In the genomic region with DNA sequence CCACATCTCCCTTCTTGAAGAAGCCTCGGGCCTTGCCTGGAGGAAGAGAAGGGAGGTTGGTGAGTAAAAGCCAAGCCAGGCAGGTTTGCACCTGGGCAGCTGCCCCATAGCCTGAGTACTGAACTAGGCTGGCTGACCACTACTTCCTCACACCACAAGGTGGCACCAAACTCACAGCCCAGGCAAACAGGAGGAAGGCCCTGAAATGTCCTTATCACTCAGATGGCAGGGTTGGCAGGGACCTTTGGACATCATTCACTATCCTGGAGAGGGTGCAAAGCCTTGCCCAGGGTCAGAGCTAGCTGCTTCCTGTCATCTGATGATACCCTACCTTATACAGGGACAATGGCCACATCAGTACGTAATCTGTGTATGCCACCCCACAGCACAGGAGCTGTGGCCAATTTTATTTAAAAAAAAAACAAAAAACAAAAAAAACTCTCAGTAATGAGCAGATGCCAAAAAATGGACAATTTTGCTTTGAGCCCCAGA, we compare ENCODE assay signal across 8 cellular contexts. TPM values are rescaled to one million over a fixed set of nuclear protein-coding genes. Genes with fewer than 3 reads are reported as not detected.
DNase-seq lines count a peak whose midpoint lies in the region; ATAC-seq and TF ChIP-seq lines count a peak whose summit lies in the region.

No MANE protein-coding gene starts in this region.

- no peak overlapping the region for H3K4me3 ChIP-seq in OCI-LY7 (ENCODE audit: low read depth, low read length, poor library complexity, severe bottlenecking)
- no peak overlapping the region for H3K4me3 ChIP-seq in naive thymus-derived CD4-positive, alpha-beta T cell (ENCODE audit: low read length)

- no peaks in the 10 kb centered on the region for H3K79me2 ChIP-seq in OCI-LY7 (ENCODE audit: insufficient read depth, low read depth, low read length)

- H3K9me2 ChIP-seq in OCI-LY7 (ENCODE audit: insufficient read depth, low read length) = no peaks in the 10 kb centered on the region

- ATAC-seq in HG03378 (IDR thresholded peaks at IDR 0.05; ENCODE audit: unreplicated experiment) (peak; percentile 50), esophagus mucosa (peak; percentile 51), HG03571 (IDR thresholded peaks at IDR 0.05; ENCODE audit: unreplicated experiment) (no peak)
- peak; percentile 83 for ATAC-seq in naive thymus-derived CD4-positive, alpha-beta T cell
- ATAC-seq in stimulated activated naive B cell treated with anti-CD40 and anti-IgM and Interleukin-4, amounts not matched to agents 10 μg/mL and 1 μg/mL and 100 μg/mL, for 72 hours (replicated peaks) = peak; percentile 54 to 59

- H4K20me1 ChIP-seq in OCI-LY7 (ENCODE audit: insufficient read depth, low read length) = peaks cover 22% of the 10 kb centered on the region; the same call in 1 of the 2 replicates

- peaks cover 9 to 36% (median 16%) of the 10 kb centered on the region in 5 donors for H3K36me3 Mint-ChIP-seq in naive thymus-derived CD4-positive, alpha-beta T cell
- peaks cover 50 to 62% of the 10 kb centered on the region in 2 donors for H3K36me3 Mint-ChIP-seq in stimulated activated naive B cell treated with anti-CD40 and anti-IgM and Interleukin-4, amounts not matched to agents 10 μg/mL and 1 μg/mL and 100 μg/mL, for 72 hours

- H2AFZ ChIP-seq in OCI-LY7 (ENCODE audit: low read length) = no peak overlapping the region

- H3K4me1 Mint-ChIP-seq in naive thymus-derived CD4-positive, alpha-beta T cell = peaks cover 4 to 31% (median 8%) of the 10 kb centered on the region in 7 donors
- peaks cover 42 to 67% of the 10 kb centered on the region in 2 donors for H3K4me1 Mint-ChIP-seq in stimulated activated naive B cell treated with anti-CD40 and anti-IgM and Interleukin-4, amounts not matched to agents 10 μg/mL and 1 μg/mL and 100 μg/mL, for 72 hours

- POLR2A ChIA-PET in OCI-LY7 (lab: Charles Lee) = interaction anchor here (0.6 kb wide), 1 partner anchor 40 kb away, joined by 6 read pairs; no protein-coding TSS in a partner anchor
- POLR2A ChIA-PET in naive thymus-derived CD4-positive, alpha-beta T cell (lab: Charles Lee) = interaction anchor here (0.8 to 2.4 kb wide), 2 partner anchors 20 to 27 kb away, joined by 3 to 11 read pairs; no protein-coding TSS in a partner anchor

- intact Hi-C loops in OCI-LY7 (cut with micrococcal nuclease; ENCODE audit: unreplicated experiment) = loop anchor here (2.0 to 5.0 kb wide), 4 partner anchors 31 to 87 kb away; partner anchors contain the start of genes PARP6 and PKM
- intact Hi-C loops in naive thymus-derived CD4-positive, alpha-beta T cell (cut with micrococcal nuclease) = loop anchor here (1.0 to 10.0 kb wide), 7 partner anchors 27 to 335 kb away; partner anchors contain the start of genes PARP6 (in 2 of the 2), MYO9A (in 1 of the 2) and SENP8 (in 1 of the 2)

- H3K4me2 ChIP-seq in OCI-LY7 (ENCODE audit: low read length) = no peak overlapping the region

- H3K4me1 ChIP-seq in OCI-LY7 (ENCODE audit: insufficient read depth, low read length, poor library complexity, severe bottlenecking) = peaks cover 10% of the 10 kb centered on the region
- no peaks in the 10 kb centered on the region for H3K4me1 ChIP-seq in naive thymus-derived CD4-positive, alpha-beta T cell (ENCODE audit: control insufficient read depth in 2 of 2, insufficient read depth in 2 of 2, low read length in 2 of 2)

- H3K36me3 ChIP-seq in OCI-LY7 (ENCODE audit: insufficient read depth, low read length) = peaks cover 70% of the 10 kb centered on the region
- H3K36me3 ChIP-seq in naive thymus-derived CD4-positive, alpha-beta T cell (ENCODE audit: control insufficient read depth in 2 of 3, insufficient read depth in 3 of 3, low read length in 3 of 3) = peaks cover 6 to 67% (median 23%) of the 10 kb centered on the region in 3 experiments

- CTCF ChIA-PET in OCI-LY7 (lab: Charles Lee; ENCODE audit: unreplicated experiment) = no interaction called here
- CTCF ChIA-PET in naive thymus-derived CD4-positive, alpha-beta T cell (lab: Charles Lee) = interaction anchor here (0.7 to 4.2 kb wide), 8 partner anchors 10 to 286 kb away, joined by 3 to 46 read pairs (median 6); no protein-coding TSS in a partner anchor

- no peaks in the 10 kb centered on the region for H3K27me3 ChIP-seq in naive thymus-derived CD4-positive, alpha-beta T cell (ENCODE audit: control insufficient read depth in 2 of 2, insufficient read depth in 2 of 2, low read length in 2 of 2)

- H3K27ac Mint-ChIP-seq in naive thymus-derived CD4-positive, alpha-beta T cell = peak overlapping the region in 1 of 9 donors; percentile 56
- peak overlapping the region; percentile 3 for H3K27ac Mint-ChIP-seq in stimulated activated naive B cell treated with anti-CD40 and anti-IgM and Interleukin-4, amounts not matched to agents 10 μg/mL and 1 μg/mL and 100 μg/mL, for 72 hours

- in situ Hi-C loops in G401 (cut with HindIII; ENCODE audit: low sequenced_read_pairs) = no loop called here

- DNase-seq in G401 (ENCODE audit: low spot score) (peak; percentile 92), OCI-LY7 (ENCODE audit: low spot score) (peak; percentile 72), activated T-cell treated with anti-CD3 and anti-CD28 coated beads for 4 hours (peak; percentile 59)
- peak; percentile 54 to 76 (median 67) for DNase-seq in naive thymus-derived CD4-positive, alpha-beta T cell
- peak; percentile 65 for DNase-seq in stimulated activated naive B cell treated with anti-CD40 and anti-IgM and Interleukin-4, amounts not matched to agents 10 μg/mL and 1 μg/mL and 100 μg/mL, for 72 hours

- BruUV-seq in OCI-LY7 (replicated peaks; lab: Mats Ljungman, UMichigan) = no TSS peak

- H3K9me3 ChIP-seq in OCI-LY7 (ENCODE audit: low read length) = no peaks in the 10 kb centered on the region
- H3K9me3 ChIP-seq in naive thymus-derived CD4-positive, alpha-beta T cell (ENCODE audit: control insufficient read depth in 2 of 3, low read length in 3 of 3) = no peaks in the 10 kb centered on the region

- no peak overlapping the region for H3K4me3 Mint-ChIP-seq in naive thymus-derived CD4-positive, alpha-beta T cell
- H3K4me3 Mint-ChIP-seq in stimulated activated naive B cell treated with anti-CD40 and anti-IgM and Interleukin-4, amounts not matched to agents 10 μg/mL and 1 μg/mL and 100 μg/mL, for 72 hours = no peak overlapping the region

- H3K27ac ChIP-seq in OCI-LY7 (ENCODE audit: low read depth, low read length, poor library complexity, severe bottlenecking) = no peak overlapping the region
- no peak overlapping the region for H3K27ac ChIP-seq in naive thymus-derived CD4-positive, alpha-beta T cell (ENCODE audit: low read depth, low read length)

- TF ChIP-seq CTCF in OCI-LY7 (conservative IDR thresholded peaks at IDR 0.05; ENCODE audit: low read length) = peak; percentile 88

- no peaks in the 10 kb centered on the region for H3K9me3 Mint-ChIP-seq in naive thymus-derived CD4-positive, alpha-beta T cell
- no peaks in the 10 kb centered on the region for H3K9me3 Mint-ChIP-seq in stimulated activated naive B cell treated with anti-CD40 and anti-IgM and Interleukin-4, amounts not matched to agents 10 μg/mL and 1 μg/mL and 100 μg/mL, for 72 hours

- H3K27me3 Mint-ChIP-seq in naive thymus-derived CD4-positive, alpha-beta T cell = peaks cover 13 to 22% (median 19%) of the 10 kb centered on the region in 5 donors
- H3K27me3 Mint-ChIP-seq in stimulated activated naive B cell treated with anti-CD40 and anti-IgM and Interleukin-4, amounts not matched to agents 10 μg/mL and 1 μg/mL and 100 μg/mL, for 72 hours = peaks cover 17 to 25% of the 10 kb centered on the region in 2 donors

RNA-seq across cellular contexts. Expression of gene GRAMD2A, which starts 2.2 kb away (rescaled TPM):
- total RNA-seq in G401 (2014; rRNA removed; shearing (Covaris generic)) = not detected in 2 replicates
- total RNA-seq in OCI-LY7 (2014; rRNA removed; shearing (Covaris generic)) = not detected in 2 replicates
- total RNA-seq in OCI-LY7 (2022) (not detected in 2 replicates), esophagus mucosa (4.0 TPM)
- total RNA-seq in naive thymus-derived CD4-positive, alpha-beta T cell = not detected
- polyA plus RNA-seq in naive thymus-derived CD4-positive, alpha-beta T cell = not detected

RNA-seq across cellular contexts. Expression of gene PKM, which starts 31.2 kb away (rescaled TPM):
- 1,858 and 2,103 TPM in 2 replicates for total RNA-seq in G401 (2014; rRNA removed; shearing (Covaris generic))
- total RNA-seq in OCI-LY7 (2014; rRNA removed; shearing (Covaris generic)) = 861 and 917 TPM in 2 replicates
- total RNA-seq in OCI-LY7 (2022) (791 and 1,131 TPM in 2 replicates), esophagus mucosa (1,103 TPM)
- 1,000 to 10,000 TPM in 1 of 5 experiments, 100 to 1,000 TPM in 4; 237 to 1,627 (median 329) TPM for total RNA-seq in naive thymus-derived CD4-positive, alpha-beta T cell
- 100 to 1,000 TPM; 422 to 485 TPM for polyA plus RNA-seq in naive thymus-derived CD4-positive, alpha-beta T cell
